ENCODE assay signal across 1 cellular context in the genomic region with DNA sequence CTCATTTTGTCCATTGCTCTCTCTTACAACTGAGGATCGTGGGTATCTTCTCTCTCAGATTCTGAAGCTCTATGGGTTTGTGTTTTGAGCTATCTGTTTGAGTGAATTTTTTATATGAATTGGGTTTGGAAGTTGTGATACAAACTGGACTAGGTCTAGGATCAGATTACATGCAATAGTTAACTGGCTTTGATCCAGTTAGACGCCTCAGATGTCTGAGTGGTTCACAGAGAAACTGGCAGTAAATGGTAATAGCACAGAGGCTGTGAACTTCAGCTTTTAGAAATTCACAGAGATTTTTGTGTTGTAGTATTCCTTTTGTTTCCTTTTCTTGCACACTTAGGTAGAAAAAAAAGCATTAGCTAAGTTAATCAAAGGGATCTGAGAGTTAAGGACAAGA.
TF ChIP-seq lines count a peak whose summit lies in the region.

No MANE protein-coding gene starts in this region.

TF ChIP-seq in endothelial cell of umbilical vein, 7 proteins besides CTCF, POLR2A, EP300 and RAD21:
- TF ChIP-seq MYC (IDR thresholded peaks at IDR 0.05; ENCODE audit: low read depth, low read length) (no peak), EZH2 (IDR thresholded peaks at IDR 0.05; ENCODE audit: borderline replicate concordance, low read depth, low read length, severe bottlenecking) (no peak), GATA2 (IDR thresholded peaks at IDR 0.05; ENCODE audit: insufficient read depth, insufficient read length, low read depth, low read length) (no peak), POLR2AphosphoS5 (IDR thresholded peaks at IDR 0.05; ENCODE audit: insufficient read depth, low read depth, low read length) (no peak), JUN (IDR thresholded peaks at IDR 0.05; ENCODE audit: borderline replicate concordance, insufficient read depth, insufficient read length, low read depth) (no peak), FOS (IDR thresholded peaks at IDR 0.05; ENCODE audit: borderline replicate concordance, insufficient read depth, low read length) (no peak)
- TF ChIP-seq, protein P1, sequence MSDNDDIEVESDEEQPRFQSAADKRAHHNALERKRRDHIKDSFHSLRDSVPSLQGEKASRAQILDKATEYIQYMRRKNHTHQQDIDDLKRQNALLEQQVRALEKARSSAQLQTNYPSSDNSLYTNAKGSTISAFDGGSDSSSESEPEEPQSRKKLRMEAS (IDR thresholded peaks at IDR 0.05; ENCODE audit: insufficient read depth, insufficient read length), result no peak
